In genomic region chr7:100432053-100432452, GRCh38 we compare ENCODE assay signal across 14 cellular contexts. TPM values are rescaled to one million over a fixed set of nuclear protein-coding genes. Genes with fewer than 3 reads are reported as not detected.
A peak's percentile ranks its signal among the peaks of the same experiment; 100 is the strongest.
DNase-seq lines count a peak whose midpoint lies in the region; ATAC-seq and TF ChIP-seq lines count a peak whose summit lies in the region.
"Had no signal": no experiment of that assay in that cellular context is flagged by ENCODE, and none has a peak within 500 bp of the region (broad histone marks: within the 10 kb centered on the region; RNA-seq: fewer than 3 reads in every experiment).

No MANE protein-coding gene starts in this region.

- no peaks in the 10 kb centered on the region for H3K9me3 Mint-ChIP-seq in activated CD4-positive, alpha-beta memory T cell treated with anti-CD3 and anti-CD28 coated beads, Interleukin-2, amount 10 ng/mL, durations not matched to agents 7 days and 5 days

- H2BK5ac ChIP-seq in neuronal stem cell (ENCODE audit: low read length), result no peak overlapping the region

- peaks cover 72% of the 10 kb centered on the region for H3K36me3 Mint-ChIP-seq in activated CD4-positive, alpha-beta memory T cell treated with anti-CD3 and anti-CD28 coated beads, Interleukin-2, amount 10 ng/mL, durations not matched to agents 7 days and 5 days (ENCODE audit: low read depth)

- peaks cover 65% of the 10 kb centered on the region for H3K4me1 Mint-ChIP-seq in activated CD4-positive, alpha-beta memory T cell treated with anti-CD3 and anti-CD28 coated beads, Interleukin-2, amount 10 ng/mL, durations not matched to agents 7 days and 5 days

- no peak overlapping the region for H3K14ac ChIP-seq in neuronal stem cell (ENCODE audit: low read length)

- no peak overlapping the region for H3K18ac ChIP-seq in neuronal stem cell (ENCODE audit: low read length)

- no peak overlapping the region for H2BK15ac ChIP-seq in neuronal stem cell (ENCODE audit: low read length)

- ATAC-seq in heart right ventricle, result no peak

- H3K23ac ChIP-seq in neuronal stem cell (ENCODE audit: low read depth, low read length, poor library complexity), result no peak overlapping the region

- H2BK120ac ChIP-seq in neuronal stem cell (ENCODE audit: low read depth, low read length), result no peak overlapping the region

- TF ChIP-seq POLR2A in thyroid gland (IDR thresholded peaks at IDR 0.05), result peak in 1 of 2 donors; percentile 55

- intact Hi-C loops in left ventricle myocardium inferior (cut with micrococcal nuclease) (no loop called here), heart right ventricle (cut with DNase I) (loop anchor here in 1 of 10 donors (5.0 kb wide), 1 partner anchor 245 kb away; no protein-coding TSS in a partner anchor), thyroid gland (cut with DNase I) (no loop called here)

- H3K36me3 ChIP-seq in left ventricle myocardium inferior (peaks cover 23% of the 10 kb centered on the region), heart right ventricle (peaks cover 0 to 41% (median 16%) of the 10 kb centered on the region in 9 donors), iPS-20b (ENCODE audit: insufficient read depth, low read depth, low read length) (peaks cover 46% of the 10 kb centered on the region), thyroid gland (peaks cover 17 to 20% of the 10 kb centered on the region in 2 donors), neuronal stem cell (replicated peaks in 1 of 2; ENCODE audit: control insufficient read depth in 2 of 2, insufficient read depth in 2 of 2, low read length in 2 of 2) (peaks cover 28 to 55% of the 10 kb centered on the region in 2 donors)

- peak overlapping the region; percentile 87 for H3K4me3 Mint-ChIP-seq in activated CD4-positive, alpha-beta memory T cell treated with anti-CD3 and anti-CD28 coated beads, Interleukin-2, amount 10 ng/mL, durations not matched to agents 7 days and 5 days

- H3K4me3 ChIP-seq in left ventricle myocardium inferior (no peak overlapping the region), heart right ventricle (no peak overlapping the region), iPS-20b (ENCODE audit: low read length) (peak overlapping the region; percentile 95; the same call in 1 of the 2 replicates), thyroid gland (replicated peaks in 1 of 3) (no peak overlapping the region), neuronal stem cell (ENCODE audit: low read length in 2 of 2) (peak overlapping the region in 1 of 2 donors; percentile 7)
- H3K4me3 ChIP-seq: skin epidermis had no signal

- peaks cover 3% of the 10 kb centered on the region for H3K27me3 Mint-ChIP-seq in activated CD4-positive, alpha-beta memory T cell treated with anti-CD3 and anti-CD28 coated beads, Interleukin-2, amount 10 ng/mL, durations not matched to agents 7 days and 5 days

- DNase-seq in left ventricle myocardium inferior (no peak), heart right ventricle (no peak), thyroid gland (peak; percentile 64), DMS153 treated with DMSO at 0.1 percent for 48 hours (lab: John Stamatoyannopoulos, UW; ENCODE audit: unreplicated experiment) (no peak), kidney glomerular epithelial cell (lab: John Stamatoyannopoulos, UW) (no peak), neuronal stem cell (ENCODE audit: low spot score) (no peak)
- DNase-seq in activated CD4-positive, alpha-beta memory T cell treated with anti-CD3 and anti-CD28 coated beads, Interleukin-2, amount 10 ng/mL, durations not matched to agents 7 days and 5 days, result no peak
- DNase-seq: COR-L47; cortex of kidney; Kasumi-1; NCI-H82; stimulated activated naive CD4-positive, alpha-beta T cell treated with Interleukin-2 at 50 U/mL for 16 hours had no signal

- H3K27ac ChIP-seq in left ventricle myocardium inferior (replicated peaks) (peak overlapping the region; percentile 20), heart right ventricle (peak overlapping the region in 4 of 10 donors; percentile 18 to 45 (median 27)), iPS-20b (ENCODE audit: low read length) (no peak overlapping the region), thyroid gland (peak overlapping the region; percentile 9 to 99 (median 99)), neuronal stem cell (replicated peaks; ENCODE audit: low read length) (no peak overlapping the region)

- H3K27me3 ChIP-seq in left ventricle myocardium inferior (ENCODE audit: low read depth) (no peaks in the 10 kb centered on the region), heart right ventricle (no peaks in the 10 kb centered on the region), iPS-20b (ENCODE audit: insufficient read depth, low read length) (peaks cover 10% of the 10 kb centered on the region; the same call in 1 of the 2 replicates), thyroid gland (no peaks in the 10 kb centered on the region), neuronal stem cell (ENCODE audit: control insufficient read depth in 3 of 3, insufficient read depth in 3 of 3, low read depth in 1 of 3, low read length in 3 of 3) (peaks cover 0 to 2% (median 0%) of the 10 kb centered on the region in 3 experiments)

- CTCF ChIA-PET in activated CD4-positive, alpha-beta memory T cell treated with anti-CD3 and anti-CD28 coated beads, Interleukin-2, amount 10 ng/mL, durations not matched to agents 7 days and 5 days (lab: Charles Lee), result no interaction called here

- POLR2A ChIA-PET in activated CD4-positive, alpha-beta memory T cell treated with anti-CD3 and anti-CD28 coated beads, Interleukin-2, amount 10 ng/mL, durations not matched to agents 7 days and 5 days (lab: Charles Lee), result no interaction called here

- no peak overlapping the region for H2BK12ac ChIP-seq in neuronal stem cell (ENCODE audit: low read length)

- H3K4ac ChIP-seq in neuronal stem cell (ENCODE audit: low read length), result no peak overlapping the region

- H3K79me1 ChIP-seq in neuronal stem cell (ENCODE audit: low read depth, low read length), result peaks cover 16% of the 10 kb centered on the region

- no peak overlapping the region for H2AK5ac ChIP-seq in neuronal stem cell (ENCODE audit: low read depth, low read length)

- no peak overlapping the region for H3K4me2 ChIP-seq in neuronal stem cell (ENCODE audit: insufficient read depth, low read length, poor library complexity, severe bottlenecking)

- H4K91ac ChIP-seq in neuronal stem cell (ENCODE audit: low read depth, low read length, poor library complexity), result no peak overlapping the region

- H3K9me3 ChIP-seq in left ventricle myocardium inferior (replicated peaks) (no peaks in the 10 kb centered on the region), heart right ventricle (no peaks in the 10 kb centered on the region), iPS-20b (ENCODE audit: insufficient read depth, low read depth, low read length) (peaks cover 4% of the 10 kb centered on the region; the same call in 1 of the 2 replicates), thyroid gland (no peaks in the 10 kb centered on the region), neuronal stem cell (replicated peaks in 1 of 2; ENCODE audit: control insufficient read depth in 2 of 2, insufficient read depth in 1 of 2, low read depth in 1 of 2, low read length in 2 of 2) (peaks cover 4% of the 10 kb centered on the region in 2 donors)

- TF ChIP-seq CTCF in left ventricle myocardium inferior (IDR thresholded peaks at IDR 0.05; ENCODE audit: borderline replicate concordance), result no peak
- TF ChIP-seq CTCF in heart right ventricle (IDR thresholded peaks at IDR 0.05), result no peak
- no peak for TF ChIP-seq CTCF in thyroid gland (IDR thresholded peaks at IDR 0.05)

- 51 to 72% methylated on average over 4 of the region's 4 CpGs for WGBS in heart right ventricle, 2 donors
- WGBS in thyroid gland, 2 donors, result 46 to 48% methylated on average over 3 to 4 of the region's 4 CpGs
- no CpG with 5 or more reads among the region's 4 CpGs for WGBS in neuronal stem cell (ENCODE audit: extremely low coverage in 2 of 2, insufficient read length in 2 of 2, insufficient replicate concordance in 1 of 2), 2 donors

- H3K9ac ChIP-seq in iPS-20b (ENCODE audit: low read depth, low read length) (peak overlapping the region; percentile 98; the same call in 1 of the 2 replicates), neuronal stem cell (ENCODE audit: low read depth, low read length, poor library complexity) (no peak overlapping the region)

- peak overlapping the region; percentile 93 for H3K27ac Mint-ChIP-seq in activated CD4-positive, alpha-beta memory T cell treated with anti-CD3 and anti-CD28 coated beads, Interleukin-2, amount 10 ng/mL, durations not matched to agents 7 days and 5 days

- no peak overlapping the region for H4K8ac ChIP-seq in neuronal stem cell (ENCODE audit: low read depth, low read length)

- H2AFZ ChIP-seq in neuronal stem cell (ENCODE audit: low read length), result no peak overlapping the region

- H3K4me1 ChIP-seq in left ventricle myocardium inferior (peaks cover 73% of the 10 kb centered on the region), heart right ventricle (peaks cover 12 to 67% (median 48%) of the 10 kb centered on the region in 9 donors), iPS-20b (ENCODE audit: insufficient read depth, low read length) (peaks cover 20% of the 10 kb centered on the region; the same call in 1 of the 2 replicates), thyroid gland (peaks cover 39 to 61% of the 10 kb centered on the region in 2 donors), neuronal stem cell (ENCODE audit: control insufficient read depth in 2 of 2, insufficient read depth in 1 of 2, low read depth in 1 of 2, low read length in 2 of 2) (peaks cover 26 to 30% of the 10 kb centered on the region in 2 donors)

RNA-seq across cellular contexts. Expression of gene MEPCE, which starts 2.4 kb away (rescaled TPM):
- total RNA-seq in left ventricle myocardium inferior (23.6 TPM), heart right ventricle (10 to 100 TPM; 17.2 to 27.7 (median 23.0) TPM), thyroid gland (10 to 100 TPM; 42.9 to 48.7 (median 45.6) TPM)
- 10 to 100 TPM; 15.1 to 18.7 TPM for polyA plus RNA-seq in heart right ventricle
- total RNA-seq in activated CD4-positive, alpha-beta memory T cell treated with anti-CD3 and anti-CD28 coated beads, Interleukin-2, amount 10 ng/mL, durations not matched to agents 7 days and 5 days, result 10 to 100 TPM; 36.7 to 40.1 TPM
- polyA plus RNA-seq in neuronal stem cell (2013, experiment 1 of 2), result 17.9 TPM
- polyA plus RNA-seq in neuronal stem cell (2013, experiment 2 of 2), result 17.2 TPM

RNA-seq across cellular contexts. Expression of gene ZCWPW1, which starts 3.5 kb away (rescaled TPM):
- total RNA-seq in left ventricle myocardium inferior, result 4.6 TPM
- total RNA-seq in heart right ventricle, result 1 to 10 TPM; 3.3 to 5.5 (median 4.0) TPM
- polyA plus RNA-seq in heart right ventricle, result 1 to 10 TPM; 7.2 to 7.5 TPM
- total RNA-seq in activated CD4-positive, alpha-beta memory T cell treated with anti-CD3 and anti-CD28 coated beads, Interleukin-2, amount 10 ng/mL, durations not matched to agents 7 days and 5 days, result 1 to 10 TPM; 2.7 to 3.0 TPM
- 1 to 10 TPM; 3.6 to 7.1 (median 4.3) TPM for total RNA-seq in thyroid gland
- 2.3 TPM for polyA plus RNA-seq in neuronal stem cell (2013, experiment 1 of 2)
- polyA plus RNA-seq in neuronal stem cell (2013, experiment 2 of 2), result 2.5 TPM

RNA-seq across cellular contexts. Expression of gene PPP1R35, which starts 4.2 kb away (rescaled TPM):
- total RNA-seq in left ventricle myocardium inferior (10.8 TPM), heart right ventricle (10 to 100 TPM in 7 of 10 donors, 1 to 10 TPM in 3; 7.5 to 18.2 (median 11.3) TPM), thyroid gland (10 to 100 TPM; 28.4 to 67.2 (median 45.5) TPM)
- polyA plus RNA-seq in heart right ventricle, result 10 to 100 TPM; 30.3 to 60.4 TPM
- 100 to 1,000 TPM; 100 to 101 TPM for total RNA-seq in activated CD4-positive, alpha-beta memory T cell treated with anti-CD3 and anti-CD28 coated beads, Interleukin-2, amount 10 ng/mL, durations not matched to agents 7 days and 5 days
- 72.3 TPM for polyA plus RNA-seq in neuronal stem cell (2013, experiment 1 of 2)
- polyA plus RNA-seq in neuronal stem cell (2013, experiment 2 of 2), result 69.0 TPM

RNA-seq across cellular contexts. Expression of gene SPACDR, which starts 32.0 kb away (rescaled TPM):
- 0.88 TPM for total RNA-seq in left ventricle myocardium inferior
- 1 to 10 TPM in 2 of 10 donors, under 1 TPM in 4, not detected in 4; 0.28 to 1.1 (median 0.54) TPM for total RNA-seq in heart right ventricle
- polyA plus RNA-seq in heart right ventricle, result 1 to 10 TPM in 1 of 2 donors, under 1 TPM in 1; 0.93 to 1.3 TPM
- total RNA-seq in activated CD4-positive, alpha-beta memory T cell treated with anti-CD3 and anti-CD28 coated beads, Interleukin-2, amount 10 ng/mL, durations not matched to agents 7 days and 5 days, result 1 to 10 TPM; 4.0 to 4.3 TPM
- 1 to 10 TPM in 1 of 4 donors, not detected in 3; 2.0 TPM for total RNA-seq in thyroid gland
- 1.6 TPM for polyA plus RNA-seq in neuronal stem cell (2013, experiment 1 of 2)
- 1.2 TPM for polyA plus RNA-seq in neuronal stem cell (2013, experiment 2 of 2)

RNA-seq across cellular contexts. Expression of gene TSC22D4, which starts 47.0 kb away (rescaled TPM):
- total RNA-seq in left ventricle myocardium inferior (47.5 TPM), heart right ventricle (10 to 100 TPM; 36.0 to 72.3 (median 46.7) TPM), thyroid gland (10 to 100 TPM; 22.7 to 37.8 (median 27.9) TPM)
- polyA plus RNA-seq in heart right ventricle, result 10 to 100 TPM; 46.0 to 53.7 TPM
- total RNA-seq in activated CD4-positive, alpha-beta memory T cell treated with anti-CD3 and anti-CD28 coated beads, Interleukin-2, amount 10 ng/mL, durations not matched to agents 7 days and 5 days, result 100 to 1,000 TPM; 133 to 136 TPM
- polyA plus RNA-seq in neuronal stem cell (2013, experiment 1 of 2), result 17.3 TPM
- 16.1 TPM for polyA plus RNA-seq in neuronal stem cell (2013, experiment 2 of 2)

Comparison
In these comparisons a context has a peak if more than half of its experiments do, and no peak if none do; other contexts are left out.
1. DNase-seq: peak in thyroid gland (2 of 2); none in left ventricle myocardium inferior (single experiment), heart right ventricle (0 of 2), activated CD4-positive, alpha-beta memory T cell treated with anti-CD3 and anti-CD28 coated beads, Interleukin-2, amount 10 ng/mL, durations not matched to agents 7 days and 5 days (single experiment), DMS153 treated with DMSO at 0.1 percent for 48 hours (single experiment), kidney glomerular epithelial cell (single experiment) and neuronal stem cell (single experiment).
2. H3K27ac ChIP-seq: peak in left ventricle myocardium inferior (single experiment) and thyroid gland (3 of 3); none in iPS-20b (single experiment) and neuronal stem cell (single experiment).